14 cellular contexts compared by ENCODE assay signal in genomic region chr1:163914785-163915413, GRCh38.
DNase-seq lines count a peak whose midpoint lies in the region; ATAC-seq lines count a peak whose summit lies in the region.
"Had no signal": no experiment of that assay in that cellular context is flagged by ENCODE, and none has a peak within 500 bp of the region (broad histone marks: within the 10 kb centered on the region; RNA-seq: fewer than 3 reads in every experiment).

No MANE protein-coding gene starts in this region.

- DNase-seq in MV-4-11 (lab: John Stamatoyannopoulos, UW) (peak; percentile 88), DMS79 (lab: John Stamatoyannopoulos, UW) (no peak), C1 segment of cervical spinal cord (lab: John Stamatoyannopoulos, UW) (no peak), DMS53 treated with DMSO at 0.1 percent for 48 hours (lab: John Stamatoyannopoulos, UW; ENCODE audit: unreplicated experiment) (no peak)
- DNase-seq in stimulated activated CD4-positive, alpha-beta T cell treated with anti-CD3 and anti-CD28 coated beads, Interleukin-2, amount 100 ng/mL, for 48 hours: no peak
- DNase-seq: activated CD4-positive, alpha-beta T cell treated with anti-CD3 and anti-CD28 coated beads for 1 hour; activated T-cell treated with anti-CD3 and anti-CD28 coated beads, Interleukin-2, amount 50 U/mL, for 72 hours; aorta; KBM-7; ovary; SW 1271 had no signal

- peak; percentile 70 for ATAC-seq in GM18517 (IDR thresholded peaks at IDR 0.05; ENCODE audit: unreplicated experiment)
- ATAC-seq in GM21619 (IDR thresholded peaks at IDR 0.05; ENCODE audit: unreplicated experiment): peak; percentile 80
- peak; percentile 63 for ATAC-seq in HG03097 (IDR thresholded peaks at IDR 0.05; ENCODE audit: low FRiP score, unreplicated experiment)
- ATAC-seq: activated T-cell treated with anti-CD3 and anti-CD28 coated beads, Interleukin-2, amount 50 U/mL, for 72 hours had no signal
